Comparison of ENCODE assay signal across 8 cellular contexts in genomic region chr5:108380531-108381021, GRCh38. TPM values are rescaled to one million over a fixed set of nuclear protein-coding genes. Genes with fewer than 3 reads are reported as not detected.
DNase-seq lines count a peak whose midpoint lies in the region; ATAC-seq and TF ChIP-seq lines count a peak whose summit lies in the region.

No MANE protein-coding gene starts in this region.

- H3K27me3 Mint-ChIP-seq in MCF 10A (ENCODE audit: insufficient read depth, unreplicated experiment), result no peaks in the 10 kb centered on the region

- peaks cover 28% of the 10 kb centered on the region for H3K4me1 Mint-ChIP-seq in MCF 10A (ENCODE audit: insufficient read depth, unreplicated experiment)

- POLR2A ChIA-PET in MCF 10A (lab: Yijun Ruan, JAX), result interaction anchor here (0.5 to 5.7 kb wide), 8 partner anchors 11 to 709 kb away, joined by 3 to 81 read pairs (median 3); no protein-coding TSS in a partner anchor

- ATAC-seq in GM19455 (IDR thresholded peaks at IDR 0.05; ENCODE audit: unreplicated experiment) (peak; percentile 39), HG03565 (IDR thresholded peaks at IDR 0.05; ENCODE audit: unreplicated experiment) (peak; percentile 14)

- intact Hi-C loops in MCF 10A (cut with micrococcal nuclease), result no loop called here

- CTCF ChIA-PET in MCF 10A (lab: Yijun Ruan, JAX), result interaction anchor here (0.6 kb wide), 1 partner anchor 83 kb away, joined by 3 read pairs; no protein-coding TSS in a partner anchor

- peak overlapping the region; percentile 88 for H3K27ac Mint-ChIP-seq in MCF 10A (ENCODE audit: low read depth, unreplicated experiment)

- H3K9me3 Mint-ChIP-seq in MCF 10A (ENCODE audit: unreplicated experiment), result peaks cover under 1% of the 10 kb centered on the region

- peak overlapping the region; percentile 71 for H3K4me3 Mint-ChIP-seq in MCF 10A (ENCODE audit: unreplicated experiment)

- no TSS peak for BruUV-seq in MCF 10A (replicated peaks; lab: Mats Ljungman, UMichigan)

- no peak for TF ChIP-seq CTCF in MCF 10A (IDR thresholded peaks at IDR 0.05; ENCODE audit: unreplicated experiment)

- H3K36me3 Mint-ChIP-seq in MCF 10A (ENCODE audit: insufficient read depth, unreplicated experiment), result no peaks in the 10 kb centered on the region

- DNase-seq in DMS 273 (lab: John Stamatoyannopoulos, UW; ENCODE audit: unreplicated experiment) (peak; percentile 82), T-helper 22 cell (ENCODE audit: low read depth) (peak; percentile 51), MCF 10A (ENCODE audit: unreplicated experiment) (peak; percentile 41), islet precursor cell (peak; percentile 71), MV-4-11 (lab: John Stamatoyannopoulos, UW) (no peak)
- peak in 3 of 4 experiments; percentile 7 to 43 (median 8) for DNase-seq in stimulated activated CD4-positive, alpha-beta T cell treated with anti-CD3 and anti-CD28 coated beads, Interleukin-1b, Interleukin-23, amount 100 ng/mL, for 24 hours (ENCODE audit: low read depth in 4 of 4, low spot score in 1 of 4)

RNA-seq across cellular contexts. Expression of gene FBXL17, which starts 1.3 kb away (rescaled TPM):
- total RNA-seq in MCF 10A (2022), result 18.2 and 18.3 TPM in 2 replicates
